15 cellular contexts compared by ENCODE assay signal in the genomic region with DNA sequence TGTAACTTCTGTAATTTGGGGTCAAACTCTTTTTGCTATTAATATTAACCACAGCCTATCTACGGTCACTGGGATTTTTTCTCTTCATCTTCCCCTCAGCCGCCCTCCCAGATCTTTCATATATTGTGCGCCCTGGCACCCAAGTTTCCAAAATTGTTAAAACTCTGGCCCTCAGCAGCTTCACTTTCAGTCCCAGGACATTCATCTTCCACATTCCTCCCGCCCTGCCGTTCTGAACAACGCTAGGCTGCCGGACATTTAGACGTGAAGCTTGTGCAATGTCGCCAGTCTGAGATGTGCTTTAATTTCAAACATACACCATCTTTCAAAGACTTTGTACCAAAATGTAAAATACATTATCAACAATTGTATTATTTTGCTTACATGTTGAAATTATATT. TPM values are rescaled to one million over a fixed set of nuclear protein-coding genes. Genes with fewer than 3 reads are reported as not detected.
DNase-seq lines count a peak whose midpoint lies in the region; ATAC-seq, FAIRE-seq and TF ChIP-seq lines count a peak whose summit lies in the region.
"Had no signal": no experiment of that assay in that cellular context is flagged by ENCODE, and none has a peak within 500 bp of the region (broad histone marks: within the 10 kb centered on the region; RNA-seq: fewer than 3 reads in every experiment).

No MANE protein-coding gene starts in this region.

- no peak for TF ChIP-seq CTCF in HFFc6 (IDR thresholded peaks at IDR 0.05)
- no peak for TF ChIP-seq CTCF in astrocyte (IDR thresholded peaks at IDR 0.05; ENCODE audit: insufficient read depth, low read depth, low read length)
- TF ChIP-seq CTCF in nephron (IDR thresholded peaks at IDR 0.05; ENCODE audit: unreplicated experiment in 3 of 3) = no peak

- no peaks in the 10 kb centered on the region for H3K36me3 ChIP-seq in astrocyte (ENCODE audit: insufficient read depth, low read length)

- no peak overlapping the region for H3K27ac ChIP-seq in astrocyte (ENCODE audit: low read depth, low read length)

- H3K9me3 ChIP-seq in astrocyte (ENCODE audit: insufficient read depth, low read depth, low read length) = no peaks in the 10 kb centered on the region

- H3K4me1 Mint-ChIP-seq in T-helper 2 cell treated with Interferon-gamma antibody and Interleukin-4, amounts not matched to agents 5 μg/mL and 100 μg/mL, for 36 hours (ENCODE audit: low read depth) = peaks cover 28% of the 10 kb centered on the region
- peaks cover 39% of the 10 kb centered on the region for H3K4me1 Mint-ChIP-seq in HFFc6 (ENCODE audit: low read depth)
- peaks cover 18% of the 10 kb centered on the region for H3K4me1 Mint-ChIP-seq in astrocyte (ENCODE audit: low read depth, unreplicated experiment)
- peaks cover 62% of the 10 kb centered on the region for H3K4me1 Mint-ChIP-seq in nephron

- H3K79me2 ChIP-seq in astrocyte (ENCODE audit: insufficient read depth, low read length) = peaks cover 14% of the 10 kb centered on the region

- H3K9ac ChIP-seq in astrocyte (ENCODE audit: low read length) = no peak overlapping the region

- H3K27me3 ChIP-seq in astrocyte (ENCODE audit: insufficient read depth, low read length) = no peaks in the 10 kb centered on the region
- H3K27me3 ChIP-seq: hepatocyte had no signal

- peak overlapping the region; percentile 98 for H3K4me3 Mint-ChIP-seq in T-helper 2 cell treated with Interferon-gamma antibody and Interleukin-4, amounts not matched to agents 5 μg/mL and 100 μg/mL, for 36 hours
- peak overlapping the region; percentile 95 for H3K4me3 Mint-ChIP-seq in HFFc6
- H3K4me3 Mint-ChIP-seq in astrocyte (ENCODE audit: unreplicated experiment) = peak overlapping the region; percentile 97
- peak overlapping the region; percentile 94 to 97 (median 96) for H3K4me3 Mint-ChIP-seq in nephron

- no peak for DNase-seq in T-helper 2 cell treated with Interferon-gamma antibody and Interleukin-4, amounts not matched to agents 5 μg/mL and 100 μg/mL, for 36 hours (ENCODE audit: low spot score)
- DNase-seq in T-helper 2 cell (no peak), HFFc6 (no peak), astrocyte (ENCODE audit: low read depth) (no peak)
- DNase-seq in NK-92 treated with Interleukin-12 subunit alpha and Interleukin-12 subunit beta, amount 100 ng/mL, for 24 hours (lab: John Stamatoyannopoulos, UW) = no peak
- DNase-seq: amygdala, dermis blood vessel endothelial cell, KBM-7, SHP77 had no signal

- ATAC-seq in GM18867 (IDR thresholded peaks at IDR 0.05; ENCODE audit: unreplicated experiment) = no peak
- no peak for ATAC-seq in HG03045 (IDR thresholded peaks at IDR 0.05; ENCODE audit: unreplicated experiment)

- H2AFZ ChIP-seq in astrocyte (ENCODE audit: low read depth, low read length) = no peak overlapping the region
- H2AFZ ChIP-seq: hepatocyte had no signal

- peaks cover 18% of the 10 kb centered on the region for H4K20me1 ChIP-seq in astrocyte (ENCODE audit: insufficient read depth, low read length)

- peak overlapping the region; percentile 73 for H3K27ac Mint-ChIP-seq in T-helper 2 cell treated with Interferon-gamma antibody and Interleukin-4, amounts not matched to agents 5 μg/mL and 100 μg/mL, for 36 hours
- H3K27ac Mint-ChIP-seq in HFFc6 = peak overlapping the region; percentile 100
- H3K27ac Mint-ChIP-seq in astrocyte (ENCODE audit: unreplicated experiment) = peak overlapping the region; percentile 76
- peak overlapping the region; percentile 99 to 100 (median 100) for H3K27ac Mint-ChIP-seq in nephron

- H3K4me2 ChIP-seq in astrocyte (ENCODE audit: low read length) = no peak overlapping the region

- H3K4me1 ChIP-seq in astrocyte (ENCODE audit: insufficient read depth, low read length) = peaks cover 22% of the 10 kb centered on the region

- H3K4me3 ChIP-seq in astrocyte (ENCODE audit: insufficient read depth, low read depth, low read length) = no peak overlapping the region
- H3K4me3 ChIP-seq: hepatocyte had no signal

- FAIRE-seq in astrocyte (lab: Jason Lieb, UNC) = no peak
- FAIRE-seq: A204.1, G401.6 had no signal

- H3K9me3 Mint-ChIP-seq in T-helper 2 cell treated with Interferon-gamma antibody and Interleukin-4, amounts not matched to agents 5 μg/mL and 100 μg/mL, for 36 hours = peaks cover 10% of the 10 kb centered on the region
- H3K9me3 Mint-ChIP-seq in HFFc6 = peaks cover 14% of the 10 kb centered on the region
- H3K9me3 Mint-ChIP-seq in astrocyte (ENCODE audit: unreplicated experiment) = peaks cover 21% of the 10 kb centered on the region
- H3K9me3 Mint-ChIP-seq in nephron = peaks cover 6% of the 10 kb centered on the region

- no peaks in the 10 kb centered on the region for H3K27me3 Mint-ChIP-seq in T-helper 2 cell treated with Interferon-gamma antibody and Interleukin-4, amounts not matched to agents 5 μg/mL and 100 μg/mL, for 36 hours (ENCODE audit: low read depth)
- H3K27me3 Mint-ChIP-seq in HFFc6 (ENCODE audit: insufficient read depth) (peaks cover 4% of the 10 kb centered on the region), astrocyte (ENCODE audit: low read depth, unreplicated experiment) (no peaks in the 10 kb centered on the region), nephron (ENCODE audit: low read depth) (no peaks in the 10 kb centered on the region)

- H3K36me3 Mint-ChIP-seq in T-helper 2 cell treated with Interferon-gamma antibody and Interleukin-4, amounts not matched to agents 5 μg/mL and 100 μg/mL, for 36 hours (ENCODE audit: low read depth) = peaks cover 24% of the 10 kb centered on the region
- H3K36me3 Mint-ChIP-seq in HFFc6 (ENCODE audit: low read depth) (peaks cover 40% of the 10 kb centered on the region), astrocyte (ENCODE audit: low read depth, unreplicated experiment) (peaks cover 10% of the 10 kb centered on the region), nephron (ENCODE audit: low read depth) (peaks cover 26% of the 10 kb centered on the region)

RNA-seq across cellular contexts. Expression of a gene that starts 1.8 kb away (rescaled TPM):
- 10 to 100 TPM; 24.6 to 28.5 (median 26.5) TPM for total RNA-seq in HFFc6 (2021; fragmentation: NEBNext Ultra II Directional; extraction: Animal tissue kit (Norgen Biotek cat#: 25700))
- total RNA-seq in astrocyte = 16.8 and 18.6 TPM in 2 replicates
